Comparison of ENCODE assay signal across 10 cellular contexts in genomic region chr2:218166791-218167190, GRCh38.
DNase-seq lines count a peak whose midpoint lies in the region; ATAC-seq lines count a peak whose summit lies in the region.
"Had no signal": no experiment of that assay in that cellular context is flagged by ENCODE, and none has a peak within 500 bp of the region (broad histone marks: within the 10 kb centered on the region; RNA-seq: fewer than 3 reads in every experiment).

Gene CXCR1 (minus strand): TSS chr2:218166962. CDS start chr2:218165211, 1,751 bp downstream.

- H3K27me3 Mint-ChIP-seq in stimulated activated naive B cell treated with anti-CD40 and anti-IgM and Interleukin-4, amounts not matched to agents 10 μg/mL and 1 μg/mL and 100 μg/mL, for 72 hours: peaks cover 34 to 47% of the 10 kb centered on the region in 2 donors

- no peaks in the 10 kb centered on the region for H3K36me3 Mint-ChIP-seq in stimulated activated naive B cell treated with anti-CD40 and anti-IgM and Interleukin-4, amounts not matched to agents 10 μg/mL and 1 μg/mL and 100 μg/mL, for 72 hours

- ATAC-seq in stimulated activated naive B cell treated with anti-CD40 and anti-IgM and Interleukin-4, amounts not matched to agents 10 μg/mL and 1 μg/mL and 100 μg/mL, for 72 hours (replicated peaks): peak; percentile 64 to 73
- ATAC-seq in HG03520 (IDR thresholded peaks at IDR 0.05; ENCODE audit: unreplicated experiment) (no peak), HG03354 (IDR thresholded peaks at IDR 0.05; ENCODE audit: poor library complexity, severe bottlenecking, unreplicated experiment) (no peak)

- H3K9me3 Mint-ChIP-seq in stimulated activated naive B cell treated with anti-CD40 and anti-IgM and Interleukin-4, amounts not matched to agents 10 μg/mL and 1 μg/mL and 100 μg/mL, for 72 hours: peaks cover 0 to 1% of the 10 kb centered on the region in 2 donors
- H3K9me3 Mint-ChIP-seq: nephron had no signal

- DNase-seq in DMS53 (lab: John Stamatoyannopoulos, UW) (peak; percentile 8), DMS53 treated with DMSO at 0.1 percent for 48 hours (lab: John Stamatoyannopoulos, UW; ENCODE audit: unreplicated experiment) (no peak), DMS 273 treated with DMSO at 0.1 percent for 48 hours (lab: John Stamatoyannopoulos, UW) (no peak)
- peak; percentile 36 to 41 for DNase-seq in activated CD4-positive, alpha-beta T cell treated with anti-CD3 and anti-CD28 coated beads for 4 hours
- peak; percentile 61 for DNase-seq in central memory CD4-positive, alpha-beta T cell
- no peak for DNase-seq in stimulated activated naive B cell treated with anti-CD40 and anti-IgM and Interleukin-4, amounts not matched to agents 10 μg/mL and 1 μg/mL and 100 μg/mL, for 72 hours
- DNase-seq: foreskin melanocyte had no signal

- H3K4me1 Mint-ChIP-seq in stimulated activated naive B cell treated with anti-CD40 and anti-IgM and Interleukin-4, amounts not matched to agents 10 μg/mL and 1 μg/mL and 100 μg/mL, for 72 hours: peaks cover 15 to 19% of the 10 kb centered on the region in 2 donors
- H3K4me1 Mint-ChIP-seq: nephron had no signal

- H3K27ac Mint-ChIP-seq in stimulated activated naive B cell treated with anti-CD40 and anti-IgM and Interleukin-4, amounts not matched to agents 10 μg/mL and 1 μg/mL and 100 μg/mL, for 72 hours: no peak within 1 kb of the TSS
- H3K27ac Mint-ChIP-seq: nephron had no signal

- no peak within 1 kb of the TSS for H3K4me3 Mint-ChIP-seq in stimulated activated naive B cell treated with anti-CD40 and anti-IgM and Interleukin-4, amounts not matched to agents 10 μg/mL and 1 μg/mL and 100 μg/mL, for 72 hours
- H3K4me3 Mint-ChIP-seq: nephron had no signal

Comparison
In these comparisons a context has a peak if more than half of its experiments do, and no peak if none do; other contexts are left out.
1. DNase-seq: peak in DMS53 (single experiment), activated CD4-positive, alpha-beta T cell treated with anti-CD3 and anti-CD28 coated beads for 4 hours (2 of 2) and central memory CD4-positive, alpha-beta T cell (single experiment); none in DMS53 treated with DMSO at 0.1 percent for 48 hours (single experiment), stimulated activated naive B cell treated with anti-CD40 and anti-IgM and Interleukin-4, amounts not matched to agents 10 μg/mL and 1 μg/mL and 100 μg/mL, for 72 hours (single experiment) and DMS 273 treated with DMSO at 0.1 percent for 48 hours (single experiment).
2. ATAC-seq: peak in stimulated activated naive B cell treated with anti-CD40 and anti-IgM and Interleukin-4, amounts not matched to agents 10 μg/mL and 1 μg/mL and 100 μg/mL, for 72 hours (2 of 2); none in HG03520 (single experiment) and HG03354 (single experiment).